ENCODE assay signal across 1 cellular context in the genomic region with DNA sequence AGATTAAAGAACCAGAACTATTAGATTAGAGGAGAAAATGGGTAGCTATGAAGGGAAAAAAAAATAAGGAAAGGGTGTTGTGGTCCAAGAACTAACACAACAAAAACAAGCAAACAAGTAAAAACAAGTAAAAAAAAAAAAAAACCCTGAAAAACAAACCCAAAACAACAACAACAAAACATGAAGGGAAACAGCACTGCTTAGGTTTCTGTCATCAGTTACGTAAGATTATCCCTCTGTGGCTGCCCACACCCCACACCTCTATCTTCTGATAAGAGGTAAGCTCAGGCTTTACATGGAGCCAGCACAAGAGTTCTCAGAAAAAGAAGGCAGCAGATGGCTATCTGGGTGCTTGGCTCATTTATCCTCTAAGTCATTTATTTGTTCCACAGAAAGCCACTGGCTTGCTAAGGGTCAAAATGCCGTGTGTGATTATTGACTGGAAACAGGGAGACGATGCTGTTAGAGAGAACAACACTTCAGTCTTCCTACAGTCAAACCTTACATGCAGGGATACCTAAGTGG.
TF ChIP-seq lines count a peak whose summit lies in the region.

No MANE protein-coding gene starts in this region.

TF ChIP-seq in K562, 482 proteins besides CTCF, POLR2A, EP300 and RAD21 (continued from another document):
- TF ChIP-seq, protein P1, sequence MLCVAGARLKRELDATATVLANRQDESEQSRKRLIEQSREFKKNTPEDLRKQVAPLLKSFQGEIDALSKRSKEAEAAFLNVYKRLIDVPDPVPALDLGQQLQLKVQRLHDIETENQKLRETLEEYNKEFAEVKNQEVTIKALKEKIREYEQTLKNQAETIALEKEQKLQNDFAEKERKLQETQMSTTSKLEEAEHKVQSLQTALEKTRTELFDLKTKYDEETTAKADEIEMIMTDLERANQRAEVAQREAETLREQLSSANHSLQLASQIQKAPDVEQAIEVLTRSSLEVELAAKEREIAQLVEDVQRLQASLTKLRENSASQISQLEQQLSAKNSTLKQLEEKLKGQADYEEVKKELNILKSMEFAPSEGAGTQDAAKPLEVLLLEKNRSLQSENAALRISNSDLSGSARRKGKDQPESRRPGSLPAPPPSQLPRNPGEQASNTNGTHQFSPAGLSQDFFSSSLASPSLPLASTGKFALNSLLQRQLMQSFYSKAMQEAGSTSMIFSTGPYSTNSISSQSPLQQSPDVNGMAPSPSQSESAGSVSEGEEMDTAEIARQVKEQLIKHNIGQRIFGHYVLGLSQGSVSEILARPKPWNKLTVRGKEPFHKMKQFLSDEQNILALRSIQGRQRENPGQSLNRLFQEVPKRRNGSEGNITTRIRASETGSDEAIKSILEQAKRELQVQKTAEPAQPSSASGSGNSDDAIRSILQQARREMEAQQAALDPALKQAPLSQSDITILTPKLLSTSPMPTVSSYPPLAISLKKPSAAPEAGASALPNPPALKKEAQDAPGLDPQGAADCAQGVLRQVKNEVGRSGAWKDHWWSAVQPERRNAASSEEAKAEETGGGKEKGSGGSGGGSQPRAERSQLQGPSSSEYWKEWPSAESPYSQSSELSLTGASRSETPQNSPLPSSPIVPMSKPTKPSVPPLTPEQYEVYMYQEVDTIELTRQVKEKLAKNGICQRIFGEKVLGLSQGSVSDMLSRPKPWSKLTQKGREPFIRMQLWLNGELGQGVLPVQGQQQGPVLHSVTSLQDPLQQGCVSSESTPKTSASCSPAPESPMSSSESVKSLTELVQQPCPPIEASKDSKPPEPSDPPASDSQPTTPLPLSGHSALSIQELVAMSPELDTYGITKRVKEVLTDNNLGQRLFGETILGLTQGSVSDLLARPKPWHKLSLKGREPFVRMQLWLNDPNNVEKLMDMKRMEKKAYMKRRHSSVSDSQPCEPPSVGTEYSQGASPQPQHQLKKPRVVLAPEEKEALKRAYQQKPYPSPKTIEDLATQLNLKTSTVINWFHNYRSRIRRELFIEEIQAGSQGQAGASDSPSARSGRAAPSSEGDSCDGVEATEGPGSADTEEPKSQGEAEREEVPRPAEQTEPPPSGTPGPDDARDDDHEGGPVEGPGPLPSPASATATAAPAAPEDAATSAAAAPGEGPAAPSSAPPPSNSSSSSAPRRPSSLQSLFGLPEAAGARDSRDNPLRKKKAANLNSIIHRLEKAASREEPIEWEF (CRISPR knock-in tag; IDR thresholded peaks at IDR 0.05): 0 out of 2 replicates have a peak, but pooled peaks have one; percentile 31
- TF ChIP-seq, protein P2, sequence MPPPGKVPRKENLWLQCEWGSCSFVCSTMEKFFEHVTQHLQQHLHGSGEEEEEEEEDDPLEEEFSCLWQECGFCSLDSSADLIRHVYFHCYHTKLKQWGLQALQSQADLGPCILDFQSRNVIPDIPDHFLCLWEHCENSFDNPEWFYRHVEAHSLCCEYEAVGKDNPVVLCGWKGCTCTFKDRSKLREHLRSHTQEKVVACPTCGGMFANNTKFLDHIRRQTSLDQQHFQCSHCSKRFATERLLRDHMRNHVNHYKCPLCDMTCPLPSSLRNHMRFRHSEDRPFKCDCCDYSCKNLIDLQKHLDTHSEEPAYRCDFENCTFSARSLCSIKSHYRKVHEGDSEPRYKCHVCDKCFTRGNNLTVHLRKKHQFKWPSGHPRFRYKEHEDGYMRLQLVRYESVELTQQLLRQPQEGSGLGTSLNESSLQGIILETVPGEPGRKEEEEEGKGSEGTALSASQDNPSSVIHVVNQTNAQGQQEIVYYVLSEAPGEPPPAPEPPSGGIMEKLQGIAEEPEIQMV (tag; conservative IDR thresholded peaks at IDR 0.05; ENCODE audit: low read depth): no peak
- no peak for TF ChIP-seq PURB (CRISPR knock-in tag; IDR thresholded peaks at IDR 0.05; ENCODE audit: low read depth)
- TF ChIP-seq, protein P3, sequence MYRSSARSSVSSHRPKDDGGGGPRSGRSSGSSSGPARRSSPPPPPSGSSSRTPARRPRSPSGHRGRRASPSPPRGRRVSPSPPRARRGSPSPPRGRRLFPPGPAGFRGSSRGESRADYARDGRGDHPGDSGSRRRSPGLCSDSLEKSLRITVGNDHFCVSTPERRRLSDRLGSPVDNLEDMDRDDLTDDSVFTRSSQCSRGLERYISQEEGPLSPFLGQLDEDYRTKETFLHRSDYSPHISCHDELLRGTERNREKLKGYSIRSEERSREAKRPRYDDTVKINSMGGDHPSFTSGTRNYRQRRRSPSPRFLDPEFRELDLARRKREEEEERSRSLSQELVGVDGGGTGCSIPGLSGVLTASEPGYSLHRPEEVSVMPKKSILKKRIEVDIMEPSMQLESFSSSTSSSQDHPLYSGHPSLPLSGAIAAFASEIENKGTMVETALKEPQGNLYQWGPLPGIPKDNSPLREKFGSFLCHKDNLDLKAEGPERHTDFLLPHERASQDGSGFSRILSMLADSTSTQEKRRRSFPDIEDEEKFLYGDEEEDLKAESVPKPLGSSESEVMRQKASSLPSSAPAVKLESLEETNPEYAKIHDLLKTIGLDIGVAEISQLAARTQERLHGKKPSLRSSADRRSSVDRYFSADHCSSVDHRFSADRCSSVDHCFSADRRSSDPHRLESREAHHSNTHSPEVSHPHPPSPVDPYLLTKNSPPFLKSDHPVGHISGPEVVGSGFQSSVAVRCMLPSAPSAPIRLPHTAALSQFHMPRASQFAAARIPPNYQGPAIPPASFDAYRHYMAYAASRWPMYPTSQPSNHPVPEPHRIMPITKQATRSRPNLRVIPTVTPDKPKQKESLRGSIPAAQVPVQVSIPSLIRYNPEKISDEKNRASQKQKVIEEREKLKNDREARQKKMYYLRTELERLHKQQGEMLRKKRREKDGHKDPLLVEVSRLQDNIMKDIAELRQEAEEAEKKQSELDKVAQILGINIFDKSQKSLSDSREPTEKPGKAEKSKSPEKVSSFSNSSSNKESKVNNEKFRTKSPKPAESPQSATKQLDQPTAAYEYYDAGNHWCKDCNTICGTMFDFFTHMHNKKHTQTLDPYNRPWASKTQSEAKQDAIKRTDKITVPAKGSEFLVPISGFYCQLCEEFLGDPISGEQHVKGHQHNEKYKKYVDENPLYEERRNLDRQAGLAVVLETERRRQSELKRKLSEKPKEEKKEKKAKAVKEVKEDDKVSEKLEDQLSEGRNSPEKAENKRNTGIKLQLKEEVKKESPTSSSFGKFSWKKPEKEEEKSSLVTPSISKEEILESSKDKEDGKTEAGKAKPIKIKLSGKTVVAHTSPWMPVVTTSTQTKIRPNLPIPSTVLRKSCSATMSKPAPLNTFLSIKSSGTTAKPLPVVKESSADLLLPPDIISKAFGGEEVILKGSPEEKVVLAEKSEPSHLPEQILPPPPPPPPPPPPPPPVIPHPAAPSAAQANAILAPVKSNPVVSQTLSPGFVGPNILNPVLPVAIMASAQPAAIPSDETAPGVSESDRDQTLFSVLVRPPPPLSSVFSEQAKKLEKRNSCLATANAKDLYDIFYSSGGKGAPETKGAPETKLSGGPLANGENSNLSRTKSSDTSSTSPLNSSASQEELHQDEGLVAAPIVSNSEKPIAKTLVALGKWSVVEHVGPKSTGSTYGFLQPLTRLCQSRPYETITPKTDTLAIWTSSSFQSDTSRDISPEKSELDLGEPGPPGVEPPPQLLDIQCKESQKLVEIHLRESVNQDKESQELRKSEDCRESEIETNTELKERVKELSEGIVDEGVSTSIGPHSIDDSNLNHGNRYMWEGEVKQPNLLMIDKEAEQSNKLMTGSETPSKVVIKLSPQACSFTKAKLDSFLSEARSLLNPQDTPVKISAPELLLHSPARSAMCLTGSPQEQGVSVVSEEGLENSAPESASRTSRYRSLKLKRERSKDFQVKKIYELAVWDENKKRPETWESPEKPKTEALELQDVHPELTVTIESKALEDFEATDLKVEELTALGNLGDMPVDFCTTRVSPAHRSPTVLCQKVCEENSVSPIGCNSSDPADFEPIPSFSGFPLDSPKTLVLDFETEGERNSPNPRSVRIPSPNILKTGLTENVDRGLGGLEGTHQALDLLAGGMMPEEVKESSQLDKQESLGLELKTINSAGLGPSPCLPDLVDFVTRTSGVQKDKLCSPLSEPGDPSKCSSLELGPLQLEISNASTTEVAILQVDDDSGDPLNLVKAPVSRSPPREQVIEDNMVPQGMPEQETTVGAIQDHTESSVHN (IDR thresholded peaks at IDR 0.05; ENCODE audit: borderline replicate concordance in 1 of 2, low read depth in 1 of 2): peak in 1 of 2 experiments; percentile 78; a peak in 2 of 4 replicates
- TF ChIP-seq, protein P4, sequence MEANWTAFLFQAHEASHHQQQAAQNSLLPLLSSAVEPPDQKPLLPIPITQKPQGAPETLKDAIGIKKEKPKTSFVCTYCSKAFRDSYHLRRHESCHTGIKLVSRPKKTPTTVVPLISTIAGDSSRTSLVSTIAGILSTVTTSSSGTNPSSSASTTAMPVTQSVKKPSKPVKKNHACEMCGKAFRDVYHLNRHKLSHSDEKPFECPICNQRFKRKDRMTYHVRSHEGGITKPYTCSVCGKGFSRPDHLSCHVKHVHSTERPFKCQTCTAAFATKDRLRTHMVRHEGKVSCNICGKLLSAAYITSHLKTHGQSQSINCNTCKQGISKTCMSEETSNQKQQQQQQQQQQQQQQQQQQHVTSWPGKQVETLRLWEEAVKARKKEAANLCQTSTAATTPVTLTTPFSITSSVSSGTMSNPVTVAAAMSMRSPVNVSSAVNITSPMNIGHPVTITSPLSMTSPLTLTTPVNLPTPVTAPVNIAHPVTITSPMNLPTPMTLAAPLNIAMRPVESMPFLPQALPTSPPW (CRISPR knock-in tag; IDR thresholded peaks at IDR 0.05): peak; percentile 71
- TF ChIP-seq MEIS2 (IDR thresholded peaks at IDR 0.05; ENCODE audit: partially characterized antibody): peak; percentile 97
- TF ChIP-seq MCM7 (IDR thresholded peaks at IDR 0.05): peak in 1 of 2 experiments; percentile 93; a peak in 1 of 4 replicates
- peak; percentile 88 for TF ChIP-seq JUND (IDR thresholded peaks at IDR 0.05; ENCODE audit: borderline replicate concordance, low read depth, low read length)
- peak; percentile 90; the same call in 1 of the 3 replicates for TF ChIP-seq JUND (tag; IDR thresholded peaks at IDR 0.05; ENCODE audit: borderline replicate concordance, low read depth, low read length)
- TF ChIP-seq FOXP1 (CRISPR knock-in tag; IDR thresholded peaks at IDR 0.05): peak; percentile 59; the same call in 1 of the 2 replicates
- TF ChIP-seq, protein P5, sequence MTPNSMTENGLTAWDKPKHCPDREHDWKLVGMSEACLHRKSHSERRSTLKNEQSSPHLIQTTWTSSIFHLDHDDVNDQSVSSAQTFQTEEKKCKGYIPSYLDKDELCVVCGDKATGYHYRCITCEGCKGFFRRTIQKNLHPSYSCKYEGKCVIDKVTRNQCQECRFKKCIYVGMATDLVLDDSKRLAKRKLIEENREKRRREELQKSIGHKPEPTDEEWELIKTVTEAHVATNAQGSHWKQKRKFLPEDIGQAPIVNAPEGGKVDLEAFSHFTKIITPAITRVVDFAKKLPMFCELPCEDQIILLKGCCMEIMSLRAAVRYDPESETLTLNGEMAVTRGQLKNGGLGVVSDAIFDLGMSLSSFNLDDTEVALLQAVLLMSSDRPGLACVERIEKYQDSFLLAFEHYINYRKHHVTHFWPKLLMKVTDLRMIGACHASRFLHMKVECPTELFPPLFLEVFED (CRISPR knock-in tag; conservative IDR thresholded peaks at IDR 0.05): no peak
- TF ChIP-seq MEF2D (tag; conservative IDR thresholded peaks at IDR 0.05; ENCODE audit: low read depth): peak; percentile 49; the same call in 1 of the 2 replicates
- TF ChIP-seq MIER1 (IDR thresholded peaks at IDR 0.05; ENCODE audit: low read depth): 0 out of 2 replicates have a peak, but pooled peaks have one; percentile 50
- peak in 1 of 2 experiments; percentile 88; a peak in 2 of 4 replicates for TF ChIP-seq MAZ (CRISPR knock-in tag; conservative IDR thresholded peaks at IDR 0.05 in 1 of 2, IDR thresholded peaks at IDR 0.05 in 1 of 2)
- peak; percentile 82 for TF ChIP-seq NCOA1 (IDR thresholded peaks at IDR 0.05; ENCODE audit: low read depth)
- TF ChIP-seq, protein P6, sequence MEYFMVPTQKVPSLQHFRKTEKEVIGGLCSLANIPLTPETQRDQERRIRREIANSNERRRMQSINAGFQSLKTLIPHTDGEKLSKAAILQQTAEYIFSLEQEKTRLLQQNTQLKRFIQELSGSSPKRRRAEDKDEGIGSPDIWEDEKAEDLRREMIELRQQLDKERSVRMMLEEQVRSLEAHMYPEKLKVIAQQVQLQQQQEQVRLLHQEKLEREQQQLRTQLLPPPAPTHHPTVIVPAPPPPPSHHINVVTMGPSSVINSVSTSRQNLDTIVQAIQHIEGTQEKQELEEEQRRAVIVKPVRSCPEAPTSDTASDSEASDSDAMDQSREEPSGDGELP (CRISPR knock-in tag; IDR thresholded peaks at IDR 0.05; ENCODE audit: borderline replicate concordance): no peak
- TF ChIP-seq CXXC5 (CRISPR knock-in tag; IDR thresholded peaks at IDR 0.05): peak; percentile 86
- TF ChIP-seq DACH1 (IDR thresholded peaks at IDR 0.05; ENCODE audit: partially characterized antibody): peak; percentile 54
- no peak for TF ChIP-seq ZNF41 (CRISPR knock-in tag; conservative IDR thresholded peaks at IDR 0.05)
